ENCODE assay signal across 2 cellular contexts in genomic region chr6:29814379-29815117, GRCh38.
TF ChIP-seq lines count a peak whose summit lies in the region.

No MANE protein-coding gene starts in this region.

TF ChIP-seq in HCT116, 20 proteins besides CTCF, POLR2A, EP300 and RAD21:
- TF ChIP-seq, protein P1, sequence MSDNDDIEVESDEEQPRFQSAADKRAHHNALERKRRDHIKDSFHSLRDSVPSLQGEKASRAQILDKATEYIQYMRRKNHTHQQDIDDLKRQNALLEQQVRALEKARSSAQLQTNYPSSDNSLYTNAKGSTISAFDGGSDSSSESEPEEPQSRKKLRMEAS (IDR thresholded peaks at IDR 0.05), result no peak
- no peak for TF ChIP-seq EGR1 (IDR thresholded peaks at IDR 0.05; ENCODE audit: low read depth)

TF ChIP-seq in K562, 482 proteins besides CTCF, POLR2A, EP300 and RAD21 (continues in another document):
- TF ChIP-seq ZNF175 (CRISPR knock-in tag; IDR thresholded peaks at IDR 0.05; ENCODE audit: low read depth) (peak; percentile 69; the same call in 1 of the 2 replicates), MGA (IDR thresholded peaks at IDR 0.05) (peak; percentile 59; the same call in 1 of the 2 replicates), CBFA2T3 (IDR thresholded peaks at IDR 0.05) (peak; percentile 48), TSHZ1 (CRISPR knock-in tag; IDR thresholded peaks at IDR 0.05) (no peak), MYC (IDR thresholded peaks at IDR 0.05; ENCODE audit: low read depth, low read length) (no peak), MYC (CRISPR knock-in tag; IDR thresholded peaks at IDR 0.05; ENCODE audit: borderline replicate concordance, low read depth) (0 out of 2 replicates have a peak, but pooled peaks have one; percentile 36), BCLAF1 (IDR thresholded peaks at IDR 0.05; ENCODE audit: borderline replicate concordance in 1 of 2, control insufficient read depth in 1 of 2, low read depth in 2 of 2, low read length in 1 of 2) (0 out of 4 replicates have a peak, but pooled peaks of 1 of the 2 experiments have one; percentile 57), ZBTB7A (IDR thresholded peaks at IDR 0.05; ENCODE audit: borderline replicate concordance, control insufficient read depth, low read depth, low read length) (peak; percentile 18; the same call in 1 of the 2 replicates), THAP12 (CRISPR knock-in tag; IDR thresholded peaks at IDR 0.05) (no peak), SMARCC2 (IDR thresholded peaks at IDR 0.05; ENCODE audit: low read depth) (no peak), POLR2G (IDR thresholded peaks at IDR 0.05; ENCODE audit: low read depth, low read length) (peak; percentile 66), ZNF75A (CRISPR knock-in tag; IDR thresholded peaks at IDR 0.05) (no peak), PHF21A (IDR thresholded peaks at IDR 0.05; ENCODE audit: borderline replicate concordance, low read depth) (no peak), ATF6 (CRISPR knock-in tag; IDR thresholded peaks at IDR 0.05) (no peak), CBFA2T2 (conservative IDR thresholded peaks at IDR 0.05) (peak; percentile 48), SNIP1 (IDR thresholded peaks at IDR 0.05; ENCODE audit: low read depth) (no peak), POLR2AphosphoS5 (IDR thresholded peaks at IDR 0.05; ENCODE audit: control insufficient read depth, insufficient read depth, low read depth, low read length) (peak; percentile 83), ZEB2 (IDR thresholded peaks at IDR 0.05) (no peak)
- TF ChIP-seq, protein P2, sequence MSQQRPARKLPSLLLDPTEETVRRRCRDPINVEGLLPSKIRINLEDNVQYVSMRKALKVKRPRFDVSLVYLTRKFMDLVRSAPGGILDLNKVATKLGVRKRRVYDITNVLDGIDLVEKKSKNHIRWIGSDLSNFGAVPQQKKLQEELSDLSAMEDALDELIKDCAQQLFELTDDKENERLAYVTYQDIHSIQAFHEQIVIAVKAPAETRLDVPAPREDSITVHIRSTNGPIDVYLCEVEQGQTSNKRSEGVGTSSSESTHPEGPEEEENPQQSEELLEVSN (IDR thresholded peaks at IDR 0.05; ENCODE audit: borderline replicate concordance in 1 of 2, extremely low read depth in 1 of 2, insufficient read depth in 1 of 2, insufficient read length in 1 of 2, low read depth in 1 of 2, low read length in 1 of 2, poor library complexity in 1 of 2, severe bottlenecking in 1 of 2), result peak in 1 of 2 experiments; percentile 25
- TF ChIP-seq, protein P3, sequence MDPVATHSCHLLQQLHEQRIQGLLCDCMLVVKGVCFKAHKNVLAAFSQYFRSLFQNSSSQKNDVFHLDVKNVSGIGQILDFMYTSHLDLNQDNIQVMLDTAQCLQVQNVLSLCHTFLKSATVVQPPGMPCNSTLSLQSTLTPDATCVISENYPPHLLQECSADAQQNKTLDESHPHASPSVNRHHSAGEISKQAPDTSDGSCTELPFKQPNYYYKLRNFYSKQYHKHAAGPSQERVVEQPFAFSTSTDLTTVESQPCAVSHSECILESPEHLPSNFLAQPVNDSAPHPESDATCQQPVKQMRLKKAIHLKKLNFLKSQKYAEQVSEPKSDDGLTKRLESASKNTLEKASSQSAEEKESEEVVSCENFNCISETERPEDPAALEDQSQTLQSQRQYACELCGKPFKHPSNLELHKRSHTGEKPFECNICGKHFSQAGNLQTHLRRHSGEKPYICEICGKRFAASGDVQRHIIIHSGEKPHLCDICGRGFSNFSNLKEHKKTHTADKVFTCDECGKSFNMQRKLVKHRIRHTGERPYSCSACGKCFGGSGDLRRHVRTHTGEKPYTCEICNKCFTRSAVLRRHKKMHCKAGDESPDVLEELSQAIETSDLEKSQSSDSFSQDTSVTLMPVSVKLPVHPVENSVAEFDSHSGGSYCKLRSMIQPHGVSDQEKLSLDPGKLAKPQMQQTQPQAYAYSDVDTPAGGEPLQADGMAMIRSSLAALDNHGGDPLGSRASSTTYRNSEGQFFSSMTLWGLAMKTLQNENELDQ (CRISPR knock-in tag; IDR thresholded peaks at IDR 0.05; ENCODE audit: borderline replicate concordance), result no peak
